Comparison of ENCODE assay signal across 8 cellular contexts in genomic region chr3:56784452-56785001, GRCh38.
DNase-seq lines count a peak whose midpoint lies in the region; ATAC-seq and TF ChIP-seq lines count a peak whose summit lies in the region.

No MANE protein-coding gene starts in this region.

- H3K9me2 ChIP-seq in Loucy (replicated peaks; ENCODE audit: low read depth, low read length): no peaks in the 10 kb centered on the region

- H3K9ac ChIP-seq in BLaER1 (no peak overlapping the region), Loucy (ENCODE audit: low read depth, low read length, poor library complexity, severe bottlenecking) (peak overlapping the region; percentile 80), duodenal mucosa (ENCODE audit: low read depth in 1 of 2, low read length in 2 of 2) (no peak overlapping the region), parathyroid adenoma (no peak overlapping the region)

- H3K4me1 ChIP-seq in BLaER1 (peaks cover 15% of the 10 kb centered on the region), Loucy (ENCODE audit: insufficient read depth, low read length, poor library complexity, severe bottlenecking) (peaks cover 75% of the 10 kb centered on the region), duodenal mucosa (ENCODE audit: control insufficient read depth in 1 of 2, insufficient read depth in 2 of 2, low read length in 2 of 2) (peaks cover 34 to 38% of the 10 kb centered on the region in 2 donors), parathyroid adenoma (peaks cover 52% of the 10 kb centered on the region)

- H3K9me3 ChIP-seq in BLaER1: no peaks in the 10 kb centered on the region
- H3K9me3 ChIP-seq in Loucy (ENCODE audit: insufficient read depth, low read depth, low read length): no peaks in the 10 kb centered on the region
- no peaks in the 10 kb centered on the region for H3K9me3 ChIP-seq in duodenal mucosa (ENCODE audit: control insufficient read depth in 1 of 2, low read length in 2 of 2)
- no peaks in the 10 kb centered on the region for H3K9me3 ChIP-seq in parathyroid adenoma (ENCODE audit: control insufficient read depth, low read length)

- ATAC-seq in HG02884 (IDR thresholded peaks at IDR 0.05; ENCODE audit: unreplicated experiment): no peak

- H2AFZ ChIP-seq in Loucy (ENCODE audit: low read length) (no peak overlapping the region), parathyroid adenoma (no peak overlapping the region)

- TF ChIP-seq CTCF in Loucy (conservative IDR thresholded peaks at IDR 0.05; ENCODE audit: low read length) (no peak), parathyroid adenoma (IDR thresholded peaks at IDR 0.05) (no peak)

- peaks cover 24% of the 10 kb centered on the region; the same call in 1 of the 2 replicates for H3F3A ChIP-seq in Loucy (ENCODE audit: low read depth)

- H3K27me3 ChIP-seq in BLaER1 (no peaks in the 10 kb centered on the region), Loucy (ENCODE audit: insufficient read depth, low read length, poor library complexity, severe bottlenecking) (no peaks in the 10 kb centered on the region), duodenal mucosa (ENCODE audit: control insufficient read depth in 1 of 2, insufficient read depth in 2 of 2, low read length in 2 of 2) (no peaks in the 10 kb centered on the region), parathyroid adenoma (ENCODE audit: control insufficient read depth, insufficient read depth, low read length) (no peaks in the 10 kb centered on the region)

- no peaks in the 10 kb centered on the region for H4K20me1 ChIP-seq in BLaER1
- H4K20me1 ChIP-seq in Loucy (ENCODE audit: insufficient read depth, low read length, poor library complexity, severe bottlenecking): no peaks in the 10 kb centered on the region

- peak overlapping the region; percentile 29; the same call in 1 of the 2 replicates for H3K27ac ChIP-seq in BLaER1
- H3K27ac ChIP-seq in duodenal mucosa (ENCODE audit: low read depth, low read length): no peak overlapping the region
- peak overlapping the region; percentile 25 for H3K27ac ChIP-seq in parathyroid adenoma

- DNase-seq in foreskin melanocyte (no peak), pons (ENCODE audit: low spot score) (no peak), GOT3 (lab: John Stamatoyannopoulos, UW) (no peak)

- H3K79me2 ChIP-seq in Loucy (ENCODE audit: insufficient read depth, low read length) (peaks cover 63% of the 10 kb centered on the region), parathyroid adenoma (peaks cover 56% of the 10 kb centered on the region)

- H3K36me3 ChIP-seq in BLaER1 (no peaks in the 10 kb centered on the region), Loucy (ENCODE audit: insufficient read depth, low read length) (no peaks in the 10 kb centered on the region), duodenal mucosa (ENCODE audit: control insufficient read depth in 1 of 2, insufficient read depth in 2 of 2, low read length in 2 of 2) (no peaks in the 10 kb centered on the region), parathyroid adenoma (ENCODE audit: control insufficient read depth, insufficient read depth, low read length) (no peaks in the 10 kb centered on the region)

- H3K4me3 ChIP-seq in BLaER1 (no peak overlapping the region), Loucy (ENCODE audit: low read length, poor library complexity, severe bottlenecking) (peak overlapping the region; percentile 60), duodenal mucosa (ENCODE audit: low read depth in 1 of 2, low read length in 2 of 2) (peak overlapping the region; percentile 3 to 5), parathyroid adenoma (ENCODE audit: low read depth, low read length) (no peak overlapping the region)

- H3K4me2 ChIP-seq in BLaER1 (peak overlapping the region; percentile 21; the same call in 1 of the 2 replicates), Loucy (ENCODE audit: low read depth, low read length, poor library complexity, severe bottlenecking) (peak overlapping the region; percentile 78), parathyroid adenoma (ENCODE audit: low read length) (no peak overlapping the region)

Comparison
In these comparisons a context has a peak if more than half of its experiments do, and no peak if none do; other contexts are left out.
1. H3K4me3 ChIP-seq: peak in Loucy (single experiment) and duodenal mucosa (2 of 2); none in BLaER1 (single experiment) and parathyroid adenoma (single experiment).